1 cellular context compared by ENCODE assay signal in the genomic region with DNA sequence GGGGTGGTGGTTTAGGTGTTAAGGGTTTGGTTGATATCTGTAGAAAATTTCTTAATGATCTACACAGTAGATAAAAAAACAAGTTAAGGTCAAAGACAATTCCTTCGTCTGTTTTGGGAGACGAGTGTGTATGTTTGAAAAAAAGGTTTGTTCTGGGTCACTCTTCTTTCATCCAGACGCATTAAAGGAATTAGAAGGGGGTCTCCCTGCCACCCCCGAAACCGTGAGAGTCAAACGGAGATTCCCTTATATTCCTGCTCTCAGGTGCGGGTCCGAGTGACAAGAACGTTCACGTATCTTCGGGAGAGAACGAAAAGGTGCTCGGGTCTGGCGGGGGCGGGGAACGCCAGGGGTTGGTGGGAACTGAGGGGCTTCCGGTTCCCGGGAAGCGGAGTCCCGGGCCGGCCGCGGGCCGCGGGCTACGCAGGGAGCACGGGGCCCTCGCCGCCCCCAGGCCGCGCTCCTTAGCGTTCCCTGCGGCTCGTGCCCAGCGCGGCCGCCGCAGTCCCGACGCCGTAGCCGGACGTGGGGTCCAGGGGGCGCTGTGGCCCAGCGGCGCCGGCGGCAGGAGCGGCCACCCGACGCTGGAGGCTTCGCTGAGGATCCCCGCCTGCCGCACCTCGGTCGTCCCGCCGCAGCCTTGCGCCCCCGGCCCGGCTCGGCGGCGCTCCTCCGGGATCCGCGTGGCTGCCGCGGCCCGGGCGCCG.
TF ChIP-seq lines count a peak whose summit lies in the region.

A gene with protein sequence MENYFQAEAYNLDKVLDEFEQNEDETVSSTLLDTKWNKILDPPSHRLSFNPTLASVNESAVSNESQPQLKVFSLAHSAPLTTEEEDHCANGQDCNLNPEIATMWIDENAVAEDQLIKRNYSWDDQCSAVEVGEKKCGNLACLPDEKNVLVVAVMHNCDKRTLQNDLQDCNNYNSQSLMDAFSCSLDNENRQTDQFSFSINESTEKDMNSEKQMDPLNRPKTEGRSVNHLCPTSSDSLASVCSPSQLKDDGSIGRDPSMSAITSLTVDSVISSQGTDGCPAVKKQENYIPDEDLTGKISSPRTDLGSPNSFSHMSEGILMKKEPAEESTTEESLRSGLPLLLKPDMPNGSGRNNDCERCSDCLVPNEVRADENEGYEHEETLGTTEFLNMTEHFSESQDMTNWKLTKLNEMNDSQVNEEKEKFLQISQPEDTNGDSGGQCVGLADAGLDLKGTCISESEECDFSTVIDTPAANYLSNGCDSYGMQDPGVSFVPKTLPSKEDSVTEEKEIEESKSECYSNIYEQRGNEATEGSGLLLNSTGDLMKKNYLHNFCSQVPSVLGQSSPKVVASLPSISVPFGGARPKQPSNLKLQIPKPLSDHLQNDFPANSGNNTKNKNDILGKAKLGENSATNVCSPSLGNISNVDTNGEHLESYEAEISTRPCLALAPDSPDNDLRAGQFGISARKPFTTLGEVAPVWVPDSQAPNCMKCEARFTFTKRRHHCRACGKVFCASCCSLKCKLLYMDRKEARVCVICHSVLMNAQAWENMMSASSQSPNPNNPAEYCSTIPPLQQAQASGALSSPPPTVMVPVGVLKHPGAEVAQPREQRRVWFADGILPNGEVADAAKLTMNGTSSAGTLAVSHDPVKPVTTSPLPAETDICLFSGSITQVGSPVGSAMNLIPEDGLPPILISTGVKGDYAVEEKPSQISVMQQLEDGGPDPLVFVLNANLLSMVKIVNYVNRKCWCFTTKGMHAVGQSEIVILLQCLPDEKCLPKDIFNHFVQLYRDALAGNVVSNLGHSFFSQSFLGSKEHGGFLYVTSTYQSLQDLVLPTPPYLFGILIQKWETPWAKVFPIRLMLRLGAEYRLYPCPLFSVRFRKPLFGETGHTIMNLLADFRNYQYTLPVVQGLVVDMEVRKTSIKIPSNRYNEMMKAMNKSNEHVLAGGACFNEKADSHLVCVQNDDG (N-terminal part only) (plus strand): TSS at position 577 of the 707 bp plus-strand sequence. CDS start 91,118 bp downstream, outside the sequence.

TF ChIP-seq in HepG2, 621 proteins besides CTCF, POLR2A, EP300 and RAD21 (continued from another document):
- TF ChIP-seq, protein P1, sequence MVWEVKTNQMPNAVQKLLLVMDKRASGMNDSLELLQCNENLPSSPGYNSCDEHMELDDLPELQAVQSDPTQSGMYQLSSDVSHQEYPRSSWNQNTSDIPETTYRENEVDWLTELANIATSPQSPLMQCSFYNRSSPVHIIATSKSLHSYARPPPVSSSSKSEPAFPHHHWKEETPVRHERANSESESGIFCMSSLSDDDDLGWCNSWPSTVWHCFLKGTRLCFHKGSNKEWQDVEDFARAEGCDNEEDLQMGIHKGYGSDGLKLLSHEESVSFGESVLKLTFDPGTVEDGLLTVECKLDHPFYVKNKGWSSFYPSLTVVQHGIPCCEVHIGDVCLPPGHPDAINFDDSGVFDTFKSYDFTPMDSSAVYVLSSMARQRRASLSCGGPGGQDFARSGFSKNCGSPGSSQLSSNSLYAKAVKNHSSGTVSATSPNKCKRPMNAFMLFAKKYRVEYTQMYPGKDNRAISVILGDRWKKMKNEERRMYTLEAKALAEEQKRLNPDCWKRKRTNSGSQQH (CRISPR knock-in tag; IDR thresholded peaks at IDR 0.05; ENCODE audit: low read depth), result 0 out of 2 replicates have a peak, but pooled peaks have one; percentile 84
- TF ChIP-seq PPARG (CRISPR knock-in tag; conservative IDR thresholded peaks at IDR 0.05) (no peak), ASH2L (IDR thresholded peaks at IDR 0.05; ENCODE audit: insufficient read length, low read depth, low read length) (peak; percentile 60), BHLHE40 (IDR thresholded peaks at IDR 0.05; ENCODE audit: low read length) (peak; percentile 78), SOX13 (IDR thresholded peaks at IDR 0.05) (no peak), SOX13 (CRISPR knock-in tag; conservative IDR thresholded peaks at IDR 0.05 in 1 of 2, IDR thresholded peaks at IDR 0.05 in 1 of 2) (peak in 1 of 2 experiments; percentile 39; a peak in 1 of 4 replicates), ZNF775 (CRISPR knock-in tag; IDR thresholded peaks at IDR 0.05; ENCODE audit: borderline replicate concordance) (no peak), FOXA3 (CRISPR knock-in tag; IDR thresholded peaks at IDR 0.05) (peak; percentile 40; the same call in 1 of the 2 replicates), IRF2 (CRISPR knock-in tag; IDR thresholded peaks at IDR 0.05) (peak; percentile 27; the same call in 1 of the 2 replicates), ZNF878 (CRISPR knock-in tag; IDR thresholded peaks at IDR 0.05) (peak; percentile 41; the same call in 1 of the 2 replicates), ZNF12 (CRISPR knock-in tag; IDR thresholded peaks at IDR 0.05) (0 out of 2 replicates have a peak, but pooled peaks have one; percentile 12), KDM3A (CRISPR knock-in tag; IDR thresholded peaks at IDR 0.05; ENCODE audit: low read depth) (no peak; the same call in 1 of the 2 replicates)
- TF ChIP-seq, protein P2, sequence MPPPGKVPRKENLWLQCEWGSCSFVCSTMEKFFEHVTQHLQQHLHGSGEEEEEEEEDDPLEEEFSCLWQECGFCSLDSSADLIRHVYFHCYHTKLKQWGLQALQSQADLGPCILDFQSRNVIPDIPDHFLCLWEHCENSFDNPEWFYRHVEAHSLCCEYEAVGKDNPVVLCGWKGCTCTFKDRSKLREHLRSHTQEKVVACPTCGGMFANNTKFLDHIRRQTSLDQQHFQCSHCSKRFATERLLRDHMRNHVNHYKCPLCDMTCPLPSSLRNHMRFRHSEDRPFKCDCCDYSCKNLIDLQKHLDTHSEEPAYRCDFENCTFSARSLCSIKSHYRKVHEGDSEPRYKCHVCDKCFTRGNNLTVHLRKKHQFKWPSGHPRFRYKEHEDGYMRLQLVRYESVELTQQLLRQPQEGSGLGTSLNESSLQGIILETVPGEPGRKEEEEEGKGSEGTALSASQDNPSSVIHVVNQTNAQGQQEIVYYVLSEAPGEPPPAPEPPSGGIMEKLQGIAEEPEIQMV (CRISPR knock-in tag; IDR thresholded peaks at IDR 0.05; ENCODE audit: low read depth), result peak; percentile 67; the same call in 1 of the 2 replicates
- TF ChIP-seq, protein P3, sequence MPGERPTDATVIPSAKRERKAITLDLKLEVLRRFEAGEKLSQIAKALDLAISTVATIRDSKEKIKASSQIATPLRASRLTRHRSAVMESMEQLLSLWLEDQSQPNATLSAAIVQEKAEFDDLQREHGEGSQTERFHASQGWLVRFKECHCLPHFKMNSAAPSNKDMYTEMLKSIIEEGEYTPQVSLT (CRISPR knock-in tag; IDR thresholded peaks at IDR 0.05; ENCODE audit: borderline replicate concordance, low read depth), result no peak
- TF ChIP-seq, protein P4, sequence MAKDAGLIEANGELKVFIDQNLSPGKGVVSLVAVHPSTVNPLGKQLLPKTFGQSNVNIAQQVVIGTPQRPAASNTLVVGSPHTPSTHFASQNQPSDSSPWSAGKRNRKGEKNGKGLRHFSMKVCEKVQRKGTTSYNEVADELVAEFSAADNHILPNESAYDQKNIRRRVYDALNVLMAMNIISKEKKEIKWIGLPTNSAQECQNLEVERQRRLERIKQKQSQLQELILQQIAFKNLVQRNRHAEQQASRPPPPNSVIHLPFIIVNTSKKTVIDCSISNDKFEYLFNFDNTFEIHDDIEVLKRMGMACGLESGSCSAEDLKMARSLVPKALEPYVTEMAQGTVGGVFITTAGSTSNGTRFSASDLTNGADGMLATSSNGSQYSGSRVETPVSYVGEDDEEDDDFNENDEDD (CRISPR knock-in tag; IDR thresholded peaks at IDR 0.05; ENCODE audit: borderline replicate concordance), result peak; percentile 69; the same call in 1 of the 2 replicates
- TF ChIP-seq, protein P5, sequence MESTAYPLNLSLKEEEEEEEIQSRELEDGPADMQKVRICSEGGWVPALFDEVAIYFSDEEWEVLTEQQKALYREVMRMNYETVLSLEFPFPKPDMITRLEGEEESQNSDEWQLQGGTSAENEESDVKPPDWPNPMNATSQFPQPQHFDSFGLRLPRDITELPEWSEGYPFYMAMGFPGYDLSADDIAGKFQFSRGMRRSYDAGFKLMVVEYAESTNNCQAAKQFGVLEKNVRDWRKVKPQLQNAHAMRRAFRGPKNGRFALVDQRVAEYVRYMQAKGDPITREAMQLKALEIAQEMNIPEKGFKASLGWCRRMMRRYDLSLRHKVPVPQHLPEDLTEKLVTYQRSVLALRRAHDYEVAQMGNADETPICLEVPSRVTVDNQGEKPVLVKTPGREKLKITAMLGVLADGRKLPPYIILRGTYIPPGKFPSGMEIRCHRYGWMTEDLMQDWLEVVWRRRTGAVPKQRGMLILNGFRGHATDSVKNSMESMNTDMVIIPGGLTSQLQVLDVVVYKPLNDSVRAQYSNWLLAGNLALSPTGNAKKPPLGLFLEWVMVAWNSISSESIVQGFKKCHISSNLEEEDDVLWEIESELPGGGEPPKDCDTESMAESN (CRISPR knock-in tag; conservative IDR thresholded peaks at IDR 0.05), result peak; percentile 59; the same call in 1 of the 2 replicates
- TF ChIP-seq, protein P6, sequence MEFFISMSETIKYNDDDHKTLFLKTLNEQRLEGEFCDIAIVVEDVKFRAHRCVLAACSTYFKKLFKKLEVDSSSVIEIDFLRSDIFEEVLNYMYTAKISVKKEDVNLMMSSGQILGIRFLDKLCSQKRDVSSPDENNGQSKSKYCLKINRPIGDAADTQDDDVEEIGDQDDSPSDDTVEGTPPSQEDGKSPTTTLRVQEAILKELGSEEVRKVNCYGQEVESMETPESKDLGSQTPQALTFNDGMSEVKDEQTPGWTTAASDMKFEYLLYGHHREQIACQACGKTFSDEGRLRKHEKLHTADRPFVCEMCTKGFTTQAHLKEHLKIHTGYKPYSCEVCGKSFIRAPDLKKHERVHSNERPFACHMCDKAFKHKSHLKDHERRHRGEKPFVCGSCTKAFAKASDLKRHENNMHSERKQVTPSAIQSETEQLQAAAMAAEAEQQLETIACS (CRISPR knock-in tag; IDR thresholded peaks at IDR 0.05), result peak; percentile 59; the same call in 1 of the 2 replicates
- TF ChIP-seq, protein P7, sequence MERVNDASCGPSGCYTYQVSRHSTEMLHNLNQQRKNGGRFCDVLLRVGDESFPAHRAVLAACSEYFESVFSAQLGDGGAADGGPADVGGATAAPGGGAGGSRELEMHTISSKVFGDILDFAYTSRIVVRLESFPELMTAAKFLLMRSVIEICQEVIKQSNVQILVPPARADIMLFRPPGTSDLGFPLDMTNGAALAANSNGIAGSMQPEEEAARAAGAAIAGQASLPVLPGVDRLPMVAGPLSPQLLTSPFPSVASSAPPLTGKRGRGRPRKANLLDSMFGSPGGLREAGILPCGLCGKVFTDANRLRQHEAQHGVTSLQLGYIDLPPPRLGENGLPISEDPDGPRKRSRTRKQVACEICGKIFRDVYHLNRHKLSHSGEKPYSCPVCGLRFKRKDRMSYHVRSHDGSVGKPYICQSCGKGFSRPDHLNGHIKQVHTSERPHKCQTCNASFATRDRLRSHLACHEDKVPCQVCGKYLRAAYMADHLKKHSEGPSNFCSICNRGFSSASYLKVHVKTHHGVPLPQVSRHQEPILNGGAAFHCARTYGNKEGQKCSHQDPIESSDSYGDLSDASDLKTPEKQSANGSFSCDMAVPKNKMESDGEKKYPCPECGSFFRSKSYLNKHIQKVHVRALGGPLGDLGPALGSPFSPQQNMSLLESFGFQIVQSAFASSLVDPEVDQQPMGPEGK (CRISPR knock-in tag; IDR thresholded peaks at IDR 0.05), result peak; percentile 79
- TF ChIP-seq, protein P8, sequence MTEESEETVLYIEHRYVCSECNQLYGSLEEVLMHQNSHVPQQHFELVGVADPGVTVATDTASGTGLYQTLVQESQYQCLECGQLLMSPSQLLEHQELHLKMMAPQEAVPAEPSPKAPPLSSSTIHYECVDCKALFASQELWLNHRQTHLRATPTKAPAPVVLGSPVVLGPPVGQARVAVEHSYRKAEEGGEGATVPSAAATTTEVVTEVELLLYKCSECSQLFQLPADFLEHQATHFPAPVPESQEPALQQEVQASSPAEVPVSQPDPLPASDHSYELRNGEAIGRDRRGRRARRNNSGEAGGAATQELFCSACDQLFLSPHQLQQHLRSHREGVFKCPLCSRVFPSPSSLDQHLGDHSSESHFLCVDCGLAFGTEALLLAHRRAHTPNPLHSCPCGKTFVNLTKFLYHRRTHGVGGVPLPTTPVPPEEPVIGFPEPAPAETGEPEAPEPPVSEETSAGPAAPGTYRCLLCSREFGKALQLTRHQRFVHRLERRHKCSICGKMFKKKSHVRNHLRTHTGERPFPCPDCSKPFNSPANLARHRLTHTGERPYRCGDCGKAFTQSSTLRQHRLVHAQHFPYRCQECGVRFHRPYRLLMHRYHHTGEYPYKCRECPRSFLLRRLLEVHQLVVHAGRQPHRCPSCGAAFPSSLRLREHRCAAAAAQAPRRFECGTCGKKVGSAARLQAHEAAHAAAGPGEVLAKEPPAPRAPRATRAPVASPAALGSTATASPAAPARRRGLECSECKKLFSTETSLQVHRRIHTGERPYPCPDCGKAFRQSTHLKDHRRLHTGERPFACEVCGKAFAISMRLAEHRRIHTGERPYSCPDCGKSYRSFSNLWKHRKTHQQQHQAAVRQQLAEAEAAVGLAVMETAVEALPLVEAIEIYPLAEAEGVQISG (CRISPR knock-in tag; IDR thresholded peaks at IDR 0.05), result peak; percentile 97
- TF ChIP-seq, protein P9, sequence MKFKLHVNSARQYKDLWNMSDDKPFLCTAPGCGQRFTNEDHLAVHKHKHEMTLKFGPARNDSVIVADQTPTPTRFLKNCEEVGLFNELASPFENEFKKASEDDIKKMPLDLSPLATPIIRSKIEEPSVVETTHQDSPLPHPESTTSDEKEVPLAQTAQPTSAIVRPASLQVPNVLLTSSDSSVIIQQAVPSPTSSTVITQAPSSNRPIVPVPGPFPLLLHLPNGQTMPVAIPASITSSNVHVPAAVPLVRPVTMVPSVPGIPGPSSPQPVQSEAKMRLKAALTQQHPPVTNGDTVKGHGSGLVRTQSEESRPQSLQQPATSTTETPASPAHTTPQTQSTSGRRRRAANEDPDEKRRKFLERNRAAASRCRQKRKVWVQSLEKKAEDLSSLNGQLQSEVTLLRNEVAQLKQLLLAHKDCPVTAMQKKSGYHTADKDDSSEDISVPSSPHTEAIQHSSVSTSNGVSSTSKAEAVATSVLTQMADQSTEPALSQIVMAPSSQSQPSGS (CRISPR knock-in tag; IDR thresholded peaks at IDR 0.05), result peak; percentile 16; the same call in 1 of the 2 replicates
- TF ChIP-seq, protein P10, sequence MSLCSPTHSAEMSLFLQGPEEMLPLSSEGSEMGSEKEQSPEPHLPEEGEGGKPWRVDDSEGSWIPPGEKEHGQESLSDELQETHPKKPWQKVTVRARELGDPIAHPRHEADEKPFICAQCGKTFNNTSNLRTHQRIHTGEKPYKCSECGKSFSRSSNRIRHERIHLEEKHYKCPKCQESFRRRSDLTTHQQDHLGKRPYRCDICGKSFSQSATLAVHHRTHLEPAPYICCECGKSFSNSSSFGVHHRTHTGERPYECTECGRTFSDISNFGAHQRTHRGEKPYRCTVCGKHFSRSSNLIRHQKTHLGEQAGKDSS (CRISPR knock-in tag; IDR thresholded peaks at IDR 0.05; ENCODE audit: borderline replicate concordance, low read depth), result peak; percentile 58; the same call in 1 of the 2 replicates
TF ChIP-seq in HepG2: peak in this region for 126.
